ENCODE assay signal across 7 cellular contexts in the genomic region with DNA sequence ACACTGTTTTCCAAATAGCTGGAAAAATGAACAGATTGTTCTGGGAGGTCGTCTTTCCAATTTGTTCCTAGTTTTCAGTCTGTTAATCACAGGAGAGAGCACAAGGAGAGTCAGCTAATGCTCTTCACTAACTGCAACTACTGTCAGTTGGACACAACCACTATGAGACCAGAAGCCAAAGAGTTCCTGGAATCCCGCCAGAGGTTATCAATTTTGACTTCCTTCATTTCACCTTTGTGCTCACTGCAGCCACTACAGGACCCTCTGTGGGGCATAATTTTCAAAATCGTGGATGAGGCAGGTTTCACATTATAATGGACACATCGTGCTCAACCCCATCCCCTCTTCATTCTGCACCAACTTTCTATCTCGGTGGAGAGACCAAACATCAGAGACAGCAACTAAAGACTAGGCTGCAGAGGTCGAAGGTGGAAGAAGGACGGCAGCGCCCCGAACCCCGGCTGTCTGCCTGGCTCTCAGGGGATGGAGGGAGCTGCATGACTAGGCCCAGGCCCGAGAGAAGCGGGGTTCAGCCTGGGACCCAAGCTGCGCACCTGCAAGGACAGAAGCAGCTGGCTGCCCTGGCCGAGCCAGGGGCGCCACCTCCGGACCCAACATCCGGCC. TPM values are rescaled to one million over a fixed set of nuclear protein-coding genes. Genes with fewer than 3 reads are reported as not detected.
DNase-seq lines count a peak whose midpoint lies in the region; ATAC-seq lines count a peak whose summit lies in the region.

No MANE protein-coding gene starts in this region.

- ATAC-seq in GM18867 (IDR thresholded peaks at IDR 0.05; ENCODE audit: unreplicated experiment) (peak; percentile 34), GM19455 (IDR thresholded peaks at IDR 0.05; ENCODE audit: unreplicated experiment) (no peak)
- ATAC-seq in natural killer cell treated with Interleukin-12 subunit alpha and Interleukin-12 subunit beta and Interleukin-15 and Interleukin-18, amount 100 ng/mL, for 72 hours, result no peak

- peak overlapping the region; percentile 94 for H3K27ac ChIP-seq in cingulate gyrus (ENCODE audit: low read depth, low read length)

- peak overlapping the region; percentile 97 for H3K27ac Mint-ChIP-seq in natural killer cell treated with Interleukin-12 subunit alpha and Interleukin-12 subunit beta and Interleukin-15 and Interleukin-18, amount 100 ng/mL, for 72 hours

- H3K4me1 Mint-ChIP-seq in natural killer cell treated with Interleukin-12 subunit alpha and Interleukin-12 subunit beta and Interleukin-15 and Interleukin-18, amount 100 ng/mL, for 72 hours (ENCODE audit: low read depth in 2 of 2), result peaks cover 41 to 46% of the 10 kb centered on the region in 2 donors

- no peaks in the 10 kb centered on the region for H3K36me3 Mint-ChIP-seq in natural killer cell treated with Interleukin-12 subunit alpha and Interleukin-12 subunit beta and Interleukin-15 and Interleukin-18, amount 100 ng/mL, for 72 hours

- H3K4me3 Mint-ChIP-seq in natural killer cell treated with Interleukin-12 subunit alpha and Interleukin-12 subunit beta and Interleukin-15 and Interleukin-18, amount 100 ng/mL, for 72 hours, result peak overlapping the region; percentile 100

- no peaks in the 10 kb centered on the region for H3K27me3 Mint-ChIP-seq in natural killer cell treated with Interleukin-12 subunit alpha and Interleukin-12 subunit beta and Interleukin-15 and Interleukin-18, amount 100 ng/mL, for 72 hours

- no peaks in the 10 kb centered on the region for H3K9me3 Mint-ChIP-seq in natural killer cell treated with Interleukin-12 subunit alpha and Interleukin-12 subunit beta and Interleukin-15 and Interleukin-18, amount 100 ng/mL, for 72 hours

- peak; percentile 64 for DNase-seq in NCI-H69 (lab: John Stamatoyannopoulos, UW)
- no peak for DNase-seq in natural killer cell treated with Interleukin-12 subunit alpha and Interleukin-12 subunit beta and Interleukin-15 and Interleukin-18, amount 100 ng/mL, for 72 hours (ENCODE audit: low spot score)
- no peak for DNase-seq in activated CD4-positive, CD25-positive, alpha-beta regulatory T cell treated with anti-CD3 and anti-CD28 coated beads, Interleukin-2, amount 50 U/mL, for 72 hours
- DNase-seq in epidermal melanocyte (ENCODE audit: insufficient read length, low spot score), result no peak

RNA-seq across cellular contexts. Expression of a gene that starts 0.6 kb away (rescaled TPM):
- 10 to 100 TPM; 58.6 to 88.8 TPM for total RNA-seq in natural killer cell treated with Interleukin-12 subunit alpha and Interleukin-12 subunit beta and Interleukin-15 and Interleukin-18, amount 100 ng/mL, for 72 hours

RNA-seq across cellular contexts. Expression of a gene that starts 1.0 kb away (rescaled TPM):
- total RNA-seq in natural killer cell treated with Interleukin-12 subunit alpha and Interleukin-12 subunit beta and Interleukin-15 and Interleukin-18, amount 100 ng/mL, for 72 hours, result 10 to 100 TPM; 42.2 to 59.6 TPM

RNA-seq across cellular contexts. Expression of a gene that starts 16.5 kb away (rescaled TPM):
- total RNA-seq in natural killer cell treated with Interleukin-12 subunit alpha and Interleukin-12 subunit beta and Interleukin-15 and Interleukin-18, amount 100 ng/mL, for 72 hours, result 1 to 10 TPM; 3.3 to 5.1 TPM
